1 cellular context compared by ENCODE assay signal in genomic region chr17:8125947-8126305, GRCh38.
TF ChIP-seq lines count a peak whose summit lies in the region.

No MANE protein-coding gene starts in this region.

TF ChIP-seq in IMR-90, 13 proteins besides CTCF, POLR2A, EP300 and RAD21:
- no peak for TF ChIP-seq USF2 (IDR thresholded peaks at IDR 0.05; ENCODE audit: low read depth, low read length)
- TF ChIP-seq ELK1 (IDR thresholded peaks at IDR 0.05; ENCODE audit: borderline replicate concordance, low read depth, low read length) = no peak
- TF ChIP-seq CEBPB (IDR thresholded peaks at IDR 0.05; ENCODE audit: low read depth, low read length) = no peak
- TF ChIP-seq MAFK (IDR thresholded peaks at IDR 0.05; ENCODE audit: low read depth, low read length) = no peak
- TF ChIP-seq NFE2L2 (IDR thresholded peaks at IDR 0.05; ENCODE audit: low read depth, low read length) = no peak
- TF ChIP-seq MAZ (IDR thresholded peaks at IDR 0.05; ENCODE audit: borderline replicate concordance, low read depth, low read length) = no peak
- no peak for TF ChIP-seq FOS (IDR thresholded peaks at IDR 0.05; ENCODE audit: low read depth, low read length)
- no peak for TF ChIP-seq CHD1 (IDR thresholded peaks at IDR 0.05; ENCODE audit: low read depth, low read length)
- no peak for TF ChIP-seq MXI1 (IDR thresholded peaks at IDR 0.05; ENCODE audit: borderline replicate concordance, low read depth, low read length)
- no peak for TF ChIP-seq RFX5 (IDR thresholded peaks at IDR 0.05; ENCODE audit: low read depth, low read length)
- TF ChIP-seq RCOR1 (IDR thresholded peaks at IDR 0.05; ENCODE audit: insufficient replicate concordance, low read length) = no peak
- no peak for TF ChIP-seq BHLHE40 (IDR thresholded peaks at IDR 0.05; ENCODE audit: low read depth, low read length)
- no peak for TF ChIP-seq SMC3 (IDR thresholded peaks at IDR 0.05; ENCODE audit: low read depth, low read length)
